ENCODE assay signal across 16 cellular contexts in genomic region chr3:110966966-110967663, GRCh38.
DNase-seq lines count a peak whose midpoint lies in the region; ATAC-seq and TF ChIP-seq lines count a peak whose summit lies in the region.
"Had no signal": no experiment of that assay in that cellular context is flagged by ENCODE, and none has a peak within 500 bp of the region (broad histone marks: within the 10 kb centered on the region; RNA-seq: fewer than 3 reads in every experiment).

No MANE protein-coding gene starts in this region.

- H3K36me3 ChIP-seq in H7 (replicated peaks; ENCODE audit: control insufficient read depth, insufficient read depth, low read length) (peaks cover 8% of the 10 kb centered on the region), mesenchymal stem cell (ENCODE audit: control insufficient read depth in 1 of 2, insufficient read depth in 2 of 2, low read depth in 1 of 2, low read length in 2 of 2) (peaks cover 0 to 3% of the 10 kb centered on the region in 2 experiments), MG63 (no peaks in the 10 kb centered on the region)

- H3K36me3 Mint-ChIP-seq in chondrocyte (ENCODE audit: low read depth) (peaks cover 37% of the 10 kb centered on the region), osteocyte (ENCODE audit: unreplicated experiment) (peaks cover 10% of the 10 kb centered on the region)
- H3K36me3 Mint-ChIP-seq: CD4-positive, CD25-positive, alpha-beta regulatory T cell had no signal

- H2BK5ac ChIP-seq in mesenchymal stem cell (ENCODE audit: low read depth, low read length, poor library complexity, severe bottlenecking): no peak overlapping the region

- peak overlapping the region; percentile 9 for H3K27ac ChIP-seq in mesenchymal stem cell (ENCODE audit: low read length, poor library complexity, severe bottlenecking)
- H3K27ac ChIP-seq: 22Rv1; BLaER1 treated with 17β-estradiol and CSF1 and Interleukin-3, amounts not matched to agents 10 nM and 100 nM had no signal

- no peak overlapping the region for H3K14ac ChIP-seq in mesenchymal stem cell (ENCODE audit: low read length in 2 of 2)

- H3K27me3 Mint-ChIP-seq in chondrocyte (ENCODE audit: low read depth): no peaks in the 10 kb centered on the region
- no peaks in the 10 kb centered on the region for H3K27me3 Mint-ChIP-seq in osteocyte (ENCODE audit: unreplicated experiment)

- H3K9me3 Mint-ChIP-seq in chondrocyte (ENCODE audit: low read depth): peaks cover 33% of the 10 kb centered on the region
- peaks cover 35% of the 10 kb centered on the region for H3K9me3 Mint-ChIP-seq in osteocyte (ENCODE audit: unreplicated experiment)

- no peak overlapping the region for H2BK15ac ChIP-seq in mesenchymal stem cell (ENCODE audit: low read depth, poor library complexity, severe bottlenecking)

- H3K4me3 Mint-ChIP-seq in chondrocyte (ENCODE audit: unreplicated experiment): peak overlapping the region; percentile 88
- H3K4me3 Mint-ChIP-seq in osteocyte (ENCODE audit: unreplicated experiment): peak overlapping the region; percentile 64
- H3K4me3 Mint-ChIP-seq: CD4-positive, CD25-positive, alpha-beta regulatory T cell had no signal

- no peak overlapping the region for H2AFZ ChIP-seq in mesenchymal stem cell (ENCODE audit: low read depth, low read length)

- WGBS in mesenchymal stem cell: 97% methylated on average over 3 of the region's 3 CpGs

- H3K4me1 Mint-ChIP-seq in chondrocyte (ENCODE audit: low read depth) (no peaks in the 10 kb centered on the region), osteocyte (ENCODE audit: unreplicated experiment) (peaks cover 4% of the 10 kb centered on the region)
- H3K4me1 Mint-ChIP-seq: CD4-positive, CD25-positive, alpha-beta regulatory T cell had no signal

- no peak overlapping the region for H2AK5ac ChIP-seq in mesenchymal stem cell (ENCODE audit: low read length, severe bottlenecking)

- no peak overlapping the region for H3K9ac ChIP-seq in mesenchymal stem cell (ENCODE audit: low read length)
- H3K9ac ChIP-seq: BLaER1 treated with 17β-estradiol and CSF1 and Interleukin-3, amounts not matched to agents 10 nM and 100 nM had no signal

- no peak overlapping the region for H4K8ac ChIP-seq in mesenchymal stem cell (ENCODE audit: low read length)

- H3K4ac ChIP-seq in mesenchymal stem cell (ENCODE audit: low read depth in 1 of 2, low read length in 2 of 2): no peak overlapping the region

- H3K9me3 ChIP-seq in mesenchymal stem cell (ENCODE audit: control insufficient read depth, low read length): peaks cover 20% of the 10 kb centered on the region
- H3K9me3 ChIP-seq in MG63: peaks cover 13% of the 10 kb centered on the region

- TF ChIP-seq CTCF in chondrocyte (IDR thresholded peaks at IDR 0.05) (no peak), osteocyte (IDR thresholded peaks at IDR 0.05) (no peak)

- H2BK120ac ChIP-seq in mesenchymal stem cell (ENCODE audit: low read depth, low read length): no peak overlapping the region

- no peak overlapping the region for H4K91ac ChIP-seq in mesenchymal stem cell (ENCODE audit: low read length)

- H3K4me3 ChIP-seq in H7 (ENCODE audit: insufficient read depth, low read depth, low read length) (peak overlapping the region; percentile 34; the same call in 1 of the 2 replicates), mesenchymal stem cell (ENCODE audit: insufficient read depth in 1 of 2, low read depth in 1 of 2, low read length in 2 of 2) (no peak overlapping the region), MG63 (no peak overlapping the region)
- H3K4me3 ChIP-seq: BLaER1 treated with 17β-estradiol and CSF1 and Interleukin-3, amounts not matched to agents 10 nM and 100 nM had no signal

- H3K18ac ChIP-seq in mesenchymal stem cell (ENCODE audit: low read depth in 1 of 2, low read length in 2 of 2): no peak overlapping the region

- H3K4me2 ChIP-seq in mesenchymal stem cell (ENCODE audit: low read length, poor library complexity, severe bottlenecking): peak overlapping the region; percentile 38
- H3K4me2 ChIP-seq: BLaER1 treated with 17β-estradiol and CSF1 and Interleukin-3, amounts not matched to agents 10 nM and 100 nM had no signal

- H3K79me1 ChIP-seq in mesenchymal stem cell (replicated peaks; ENCODE audit: low read length, poor library complexity, severe bottlenecking): no peaks in the 10 kb centered on the region

- peak overlapping the region; percentile 98 for H3K27ac Mint-ChIP-seq in chondrocyte (ENCODE audit: unreplicated experiment)
- H3K27ac Mint-ChIP-seq in osteocyte (ENCODE audit: unreplicated experiment): no peak overlapping the region
- H3K27ac Mint-ChIP-seq: CD4-positive, CD25-positive, alpha-beta regulatory T cell had no signal

- no peaks in the 10 kb centered on the region for H3K4me1 ChIP-seq in mesenchymal stem cell (ENCODE audit: control insufficient read depth, insufficient read depth, low read depth, low read length)

- peak overlapping the region in 1 of 2 experiments; percentile 69 for H3K23ac ChIP-seq in mesenchymal stem cell (ENCODE audit: low read length in 2 of 2)

- no peak for DNase-seq in H7
- DNase-seq in chondrocyte (ENCODE audit: low spot score): no peak
- no peak for DNase-seq in mesenchymal stem cell
- DNase-seq in osteocyte (ENCODE audit: extremely low spot score, unreplicated experiment): no peak
- no peak for DNase-seq in HuH-7 (ENCODE audit: low spot score)
- DNase-seq in foreskin melanocyte: no peak
- DNase-seq in MG63: no peak
- DNase-seq: CD4-positive, CD25-positive, alpha-beta regulatory T cell; DMS53; GF-D8; GOT3; IMR-90 had no signal

- no peak for ATAC-seq in HG03571 (IDR thresholded peaks at IDR 0.05; ENCODE audit: unreplicated experiment)
- ATAC-seq: HCT116 had no signal

- H3K27me3 ChIP-seq in H7 (ENCODE audit: control insufficient read depth, insufficient read depth, low read length): no peaks in the 10 kb centered on the region
- no peaks in the 10 kb centered on the region for H3K27me3 ChIP-seq in mesenchymal stem cell (ENCODE audit: control insufficient read depth in 1 of 2, insufficient read depth in 1 of 2, low read length in 2 of 2)
- no peaks in the 10 kb centered on the region for H3K27me3 ChIP-seq in MG63
- H3K27me3 ChIP-seq: BLaER1 treated with 17β-estradiol and CSF1 and Interleukin-3, amounts not matched to agents 10 nM and 100 nM had no signal

- H2BK12ac ChIP-seq in mesenchymal stem cell (ENCODE audit: low read length in 2 of 2): no peak overlapping the region
